Comparison of ENCODE assay signal across 1 cellular context in genomic region chr5:39755452-39755851, GRCh38.
TF ChIP-seq lines count a peak whose summit lies in the region.

No MANE protein-coding gene starts in this region.

TF ChIP-seq in HCT116, 20 proteins besides CTCF, POLR2A, EP300 and RAD21 (continued from another document):
- TF ChIP-seq REST (IDR thresholded peaks at IDR 0.05; ENCODE audit: low read depth), result no peak
- TF ChIP-seq MAX (IDR thresholded peaks at IDR 0.05), result no peak
- no peak for TF ChIP-seq SP1 (IDR thresholded peaks at IDR 0.05; ENCODE audit: low read depth)
- TF ChIP-seq EZH2phosphoT487 (IDR thresholded peaks at IDR 0.05; ENCODE audit: borderline replicate concordance), result no peak
- TF ChIP-seq ELF1 (IDR thresholded peaks at IDR 0.05; ENCODE audit: borderline replicate concordance, low read depth), result no peak
- TF ChIP-seq JUND (IDR thresholded peaks at IDR 0.05), result no peak
- no peak for TF ChIP-seq CEBPB (IDR thresholded peaks at IDR 0.05; ENCODE audit: low read depth)
- no peak for TF ChIP-seq ZFX (IDR thresholded peaks at IDR 0.05)
